In the genomic region with DNA sequence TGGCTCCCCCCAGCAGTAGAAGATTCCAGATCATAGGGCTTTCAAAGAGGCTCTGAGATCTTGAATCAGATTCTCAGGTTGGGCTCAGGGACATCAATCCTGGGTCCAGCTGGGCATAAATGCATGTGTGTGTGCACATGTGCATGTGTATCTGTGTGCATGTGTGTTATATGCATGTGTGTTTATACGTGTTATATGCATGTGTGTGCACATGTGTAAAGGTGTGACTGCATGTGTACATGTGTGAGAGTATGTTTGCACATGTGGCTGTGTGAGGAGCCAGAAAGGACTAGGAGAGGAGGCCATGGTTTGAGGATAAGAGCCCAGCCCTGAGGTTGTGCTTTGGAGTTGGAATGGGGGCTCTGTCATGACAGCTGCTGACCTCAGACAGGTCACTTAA, we compare ENCODE assay signal across 13 cellular contexts. TPM values are rescaled to one million over a fixed set of nuclear protein-coding genes. Genes with fewer than 3 reads are reported as not detected.
DNase-seq lines count a peak whose midpoint lies in the region; FAIRE-seq and TF ChIP-seq lines count a peak whose summit lies in the region.
"Had no signal": no experiment of that assay in that cellular context is flagged by ENCODE, and none has a peak within 500 bp of the region (broad histone marks: within the 10 kb centered on the region; RNA-seq: fewer than 3 reads in every experiment).

No MANE protein-coding gene starts in this region.

- peaks cover 0 to 16% (median 6%) of the 10 kb centered on the region in 11 experiments; a peak in 15 of 22 replicates for H3K36me3 ChIP-seq in BLaER1 treated with 17β-estradiol and CSF1 and Interleukin-3, amounts not matched to agents 10 nM and 100 nM
- H3K36me3 ChIP-seq: brain microvascular endothelial cell, lower lobe of right lung, SJCRH30, suprapubic skin had no signal

- TF ChIP-seq POLR2A in GM12891 (IDR thresholded peaks at IDR 0.05; ENCODE audit: low read depth, low read length), result no peak

- intact Hi-C loops in dendritic cell treated with granulocyte-macrophage colony-stimulating factor and Interleukin-4, amounts not matched to agents 40 ng/mL and 50 ng/mL, for 4 days (cut with micrococcal nuclease), result loop anchor here (5.0 kb wide), 2 partner anchors 37 to 772 kb away; a partner anchor contains a TSS

- H3K4me2 ChIP-seq in BLaER1 treated with 17β-estradiol and CSF1 and Interleukin-3, amounts not matched to agents 10 nM and 100 nM, result peak overlapping the region in 9 of 11 experiments; percentile 84 to 99 (median 94); a peak in 18 of 22 replicates

- H3K9ac ChIP-seq in BLaER1 treated with 17β-estradiol and CSF1 and Interleukin-3, amounts not matched to agents 10 nM and 100 nM, result peak overlapping the region in 8 of 11 experiments; percentile 52 to 95 (median 75); a peak in 14 of 22 replicates

- peak overlapping the region in 6 of 11 experiments; percentile 33 to 96 (median 79); a peak in 10 of 22 replicates for H3K27ac ChIP-seq in BLaER1 treated with 17β-estradiol and CSF1 and Interleukin-3, amounts not matched to agents 10 nM and 100 nM
- H3K27ac ChIP-seq: brain microvascular endothelial cell, lower lobe of right lung, SJCRH30, suprapubic skin had no signal

- peaks cover 51 to 71% (median 68%) of the 10 kb centered on the region in 10 experiments for H3K4me1 ChIP-seq in BLaER1 treated with 17β-estradiol and CSF1 and Interleukin-3, amounts not matched to agents 10 nM and 100 nM

- H3K4me3 Mint-ChIP-seq in dendritic cell treated with granulocyte-macrophage colony-stimulating factor and Interleukin-4, amounts not matched to agents 40 ng/mL and 50 ng/mL, for 4 days, result peak overlapping the region; percentile 99

- DNase-seq in GM12891 (ENCODE audit: insufficient read length, low spot score) (no peak), HUDEP-2 (lab: John Stamatoyannopoulos, UW; ENCODE audit: unreplicated experiment in 76 of 76) (no peak), NCI-H2107 treated with DMSO at 0.1 percent for 48 hours (lab: John Stamatoyannopoulos, UW; ENCODE audit: unreplicated experiment) (no peak)
- DNase-seq: GOT3 had no signal

- H4K20me1 ChIP-seq in BLaER1 treated with 17β-estradiol and CSF1 and Interleukin-3, amounts not matched to agents 10 nM and 100 nM, result peaks cover 0 to 20% (median 10%) of the 10 kb centered on the region in 11 experiments; a peak in 15 of 22 replicates

- H3K9me3 Mint-ChIP-seq in dendritic cell treated with granulocyte-macrophage colony-stimulating factor and Interleukin-4, amounts not matched to agents 40 ng/mL and 50 ng/mL, for 4 days, result no peaks in the 10 kb centered on the region
- H3K9me3 Mint-ChIP-seq: activated naive CD4-positive, alpha-beta T cell treated with anti-CD3 and anti-CD28 coated beads, Interleukin-2, amount 50 U/mL, for 72 hours had no signal

- peak; percentile 43 for FAIRE-seq in GM12891 (lab: Jason Lieb, UNC)
- FAIRE-seq: islet of Langerhans had no signal

- H3K4me1 Mint-ChIP-seq in dendritic cell treated with granulocyte-macrophage colony-stimulating factor and Interleukin-4, amounts not matched to agents 40 ng/mL and 50 ng/mL, for 4 days (ENCODE audit: low read depth), result peaks cover 64% of the 10 kb centered on the region

- H3K27ac Mint-ChIP-seq in dendritic cell treated with granulocyte-macrophage colony-stimulating factor and Interleukin-4, amounts not matched to agents 40 ng/mL and 50 ng/mL, for 4 days, result peak overlapping the region; percentile 98

- H3K9me3 ChIP-seq in BLaER1 treated with 17β-estradiol and CSF1 and Interleukin-3, amounts not matched to agents 10 nM and 100 nM (replicated peaks in 1 of 11), result no peaks in the 10 kb centered on the region
- H3K9me3 ChIP-seq: Caco-2, lower lobe of right lung, SJCRH30, suprapubic skin had no signal

- peak overlapping the region in 3 of 10 experiments; percentile 82 to 94 (median 90); a peak in 4 of 20 replicates for H3K4me3 ChIP-seq in BLaER1 treated with 17β-estradiol and CSF1 and Interleukin-3, amounts not matched to agents 10 nM and 100 nM
- H3K4me3 ChIP-seq: SJCRH30 had no signal

- H3K27me3 ChIP-seq in BLaER1 treated with 17β-estradiol and CSF1 and Interleukin-3, amounts not matched to agents 10 nM and 100 nM, result peaks cover 0 to 13% (median 0%) of the 10 kb centered on the region in 11 experiments; a peak in 3 of 22 replicates
- H3K27me3 ChIP-seq: brain microvascular endothelial cell, SJCRH30, suprapubic skin had no signal

- H3K36me3 Mint-ChIP-seq in dendritic cell treated with granulocyte-macrophage colony-stimulating factor and Interleukin-4, amounts not matched to agents 40 ng/mL and 50 ng/mL, for 4 days (ENCODE audit: low read depth), result peaks cover 95% of the 10 kb centered on the region

- no peaks in the 10 kb centered on the region for H3K27me3 Mint-ChIP-seq in dendritic cell treated with granulocyte-macrophage colony-stimulating factor and Interleukin-4, amounts not matched to agents 40 ng/mL and 50 ng/mL, for 4 days

TF ChIP-seq in GM12891, 5 proteins besides CTCF, POLR2A, EP300 and RAD21:
- TF ChIP-seq POU2F2 (IDR thresholded peaks at IDR 0.05; ENCODE audit: low read depth, low read length), result no peak
- TF ChIP-seq TAF1 (IDR thresholded peaks at IDR 0.05; ENCODE audit: low read depth, low read length), result no peak
- TF ChIP-seq POLR2AphosphoS5 (IDR thresholded peaks at IDR 0.05; ENCODE audit: low read depth, low read length), result no peak
- TF ChIP-seq SPI1 (IDR thresholded peaks at IDR 0.05; ENCODE audit: low read depth, low read length), result no peak
- no peak for TF ChIP-seq PAX5 (IDR thresholded peaks at IDR 0.05; ENCODE audit: insufficient read depth, low read length, severe bottlenecking)
TF ChIP-seq in GM12891: peak in this region for 0.

RNA-seq across cellular contexts. Expression of a gene that starts 1.8 kb away (rescaled TPM):
- 10.0 TPM for polyA plus RNA-seq in GM12891 (2012; ENCODE audit: low read depth, missing spikeins)

RNA-seq across cellular contexts. Expression of a gene that starts 3.6 kb away (rescaled TPM):
- 0.37 TPM for polyA plus RNA-seq in GM12891 (2012; ENCODE audit: low read depth, missing spikeins)

RNA-seq across cellular contexts. Expression of a gene that starts 45.9 kb away (rescaled TPM):
- 10.5 TPM for polyA plus RNA-seq in GM12891 (2012; ENCODE audit: low read depth, missing spikeins)

RNA-seq across cellular contexts. Expression of a gene that starts 47.6 kb away (rescaled TPM):
- polyA plus RNA-seq in GM12891 (2012; ENCODE audit: low read depth, missing spikeins), result 0.83 TPM

RNA-seq across cellular contexts. Expression of a gene that starts 59.5 kb away (rescaled TPM):
- polyA plus RNA-seq in GM12891 (2012; ENCODE audit: low read depth, missing spikeins), result 0.04 TPM
